ENCODE assay signal across 19 cellular contexts in the genomic region with DNA sequence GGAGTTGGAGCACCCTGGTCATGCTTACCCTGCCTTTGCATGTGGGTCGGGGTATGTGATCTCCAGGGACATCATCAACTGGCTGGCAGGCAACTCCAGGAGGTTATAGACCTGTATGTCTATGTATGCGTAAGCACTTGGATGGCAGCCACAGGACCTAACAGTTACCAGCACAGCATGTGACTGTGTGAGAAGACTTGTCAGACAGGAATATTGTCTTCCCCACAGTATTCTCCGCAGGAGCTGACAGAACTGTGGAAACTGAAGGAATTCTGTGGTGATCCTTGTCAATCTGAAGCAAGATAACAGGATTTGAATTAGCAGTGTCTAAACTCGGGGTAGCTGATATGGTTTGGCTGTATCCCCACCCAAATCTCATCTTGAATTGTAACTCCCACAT. TPM values are rescaled to one million over a fixed set of nuclear protein-coding genes. Genes with fewer than 3 reads are reported as not detected.
DNase-seq lines count a peak whose midpoint lies in the region; TF ChIP-seq lines count a peak whose summit lies in the region.
"Had no signal": no experiment of that assay in that cellular context is flagged by ENCODE, and none has a peak within 500 bp of the region (broad histone marks: within the 10 kb centered on the region; RNA-seq: fewer than 3 reads in every experiment).

No MANE protein-coding gene starts in this region.

- H3K27ac ChIP-seq in HEK293 (ENCODE audit: extremely low read depth, low read depth, low read length), result no peak overlapping the region
- H3K27ac ChIP-seq in VCaP, result peak overlapping the region; percentile 69
- H3K27ac ChIP-seq in endodermal cell (ENCODE audit: low read depth, low read length), result no peak overlapping the region
- no peak overlapping the region for H3K27ac ChIP-seq in mesendoderm (ENCODE audit: low read depth, low read length)
- no peak overlapping the region for H3K27ac ChIP-seq in sigmoid colon
- H3K27ac ChIP-seq: A549 had no signal

- no peak overlapping the region for H3K23ac ChIP-seq in mesendoderm (ENCODE audit: low read length)

- TF ChIP-seq CTCF in HEK293 (tag by site-specific recombination; IDR thresholded peaks at IDR 0.05) (no peak), VCaP (conservative IDR thresholded peaks at IDR 0.05) (no peak), endodermal cell (conservative IDR thresholded peaks at IDR 0.05) (no peak), sigmoid colon (IDR thresholded peaks at IDR 0.05) (no peak)

- H3K9me3 ChIP-seq in HEK293 (ENCODE audit: control insufficient read depth, insufficient read depth, low read depth, low read length), result no peaks in the 10 kb centered on the region
- H3K9me3 ChIP-seq in endodermal cell (ENCODE audit: control insufficient read depth, low read length), result peaks cover 58% of the 10 kb centered on the region
- no peaks in the 10 kb centered on the region for H3K9me3 ChIP-seq in sigmoid colon
- H3K9me3 ChIP-seq: A549 had no signal

- H3K27me3 Mint-ChIP-seq in endodermal cell (ENCODE audit: insufficient read depth), result no peaks in the 10 kb centered on the region

- CTCF ChIA-PET in HEK293 (lab: Yijun Ruan, JAX), result interaction anchor here (0.9 to 1.0 kb wide), 2 partner anchors 27 to 28 kb away, joined by 3 to 6 read pairs; no protein-coding TSS in a partner anchor

- no peak for TF ChIP-seq EP300 in sigmoid colon (IDR thresholded peaks at IDR 0.05)

- H2BK5ac ChIP-seq in mesendoderm (ENCODE audit: low read length), result no peak overlapping the region

- H3K4ac ChIP-seq in mesendoderm (ENCODE audit: low read depth, low read length), result no peak overlapping the region

- no peak overlapping the region for H2AK5ac ChIP-seq in mesendoderm (ENCODE audit: low read length)

- peaks cover 3% of the 10 kb centered on the region for H3K36me3 Mint-ChIP-seq in endodermal cell (ENCODE audit: low read depth)

- H3K4me3 Mint-ChIP-seq in endodermal cell, result no peak overlapping the region

- H3K4me1 Mint-ChIP-seq in endodermal cell, result no peaks in the 10 kb centered on the region

- H3K4me1 ChIP-seq in HEK293 (ENCODE audit: control insufficient read depth, insufficient read depth, low read length) (no peaks in the 10 kb centered on the region), endodermal cell (ENCODE audit: control insufficient read depth, insufficient read depth, low read length) (peaks cover 3% of the 10 kb centered on the region), mesendoderm (ENCODE audit: control insufficient read depth, low read depth, low read length) (no peaks in the 10 kb centered on the region), sigmoid colon (no peaks in the 10 kb centered on the region)
- H3K4me1 ChIP-seq: A549 had no signal

- no peak overlapping the region for H3K27ac Mint-ChIP-seq in endodermal cell

- H3K79me2 ChIP-seq in mesendoderm (ENCODE audit: control insufficient read depth, insufficient read depth, low read length), result no peaks in the 10 kb centered on the region

- no peak overlapping the region for H3K18ac ChIP-seq in mesendoderm (ENCODE audit: low read length)

- no peak overlapping the region for H4K8ac ChIP-seq in mesendoderm (ENCODE audit: low read depth, low read length)

- peak; percentile 56 for DNase-seq in endodermal cell
- peak; percentile 77 for DNase-seq in mesendoderm
- DNase-seq in erythroblast (lab: John Stamatoyannopoulos, UW), result no peak
- no peak for DNase-seq in NCI-H1417 (lab: John Stamatoyannopoulos, UW)
- no peak for DNase-seq in anterior cingulate cortex (lab: John Stamatoyannopoulos, UW)
- DNase-seq in sigmoid colon, result no peak
- DNase-seq: C1 segment of cervical spinal cord; DMS 273 treated with DMSO at 0.1 percent for 48 hours; MM.1S; NCI-H1105; NCI-H1694 treated with DMSO at 0.1 percent for 48 hours; NCI-H345; NCI-H526; NK-92 treated with Interleukin-12 subunit alpha and Interleukin-12 subunit beta, amount 100 ng/mL, for 24 hours; OCI-M1 had no signal

- no peak overlapping the region for H3K9ac ChIP-seq in endodermal cell (ENCODE audit: extremely low read depth, low read length, poor library complexity, severe bottlenecking)
- no peak overlapping the region for H3K9ac ChIP-seq in mesendoderm (ENCODE audit: low read length)

- peaks cover 36% of the 10 kb centered on the region for H3K9me3 Mint-ChIP-seq in endodermal cell

- WGBS in endodermal cell (ENCODE audit: insufficient coverage in 1 of 2, insufficient read length in 1 of 2), 2 experiments, result 74 to 92% methylated on average over 3 to 4 of the region's 4 CpGs
- no CpG with 5 or more reads among the region's 4 CpGs for whole genome bisulfite sequencing in mesendoderm (ENCODE audit: extremely low coverage, insufficient coverage, low lambda C conversion rate)
- 43 to 83% methylated on average over 4 of the region's 4 CpGs for WGBS in sigmoid colon, 2 donors

- H3K4me3 ChIP-seq in HEK293 (ENCODE audit: low read depth, low read length) (no peak overlapping the region), endodermal cell (ENCODE audit: low read length) (peak overlapping the region; percentile 65), mesendoderm (ENCODE audit: low read length) (no peak overlapping the region), sigmoid colon (no peak overlapping the region)
- H3K4me3 ChIP-seq: A549 had no signal

- H3K4me2 ChIP-seq in mesendoderm (ENCODE audit: low read length), result no peak overlapping the region
- H3K4me2 ChIP-seq: A549 had no signal

- no peak overlapping the region for H4K5ac ChIP-seq in mesendoderm (ENCODE audit: low read length)

- no peak overlapping the region for H2BK120ac ChIP-seq in mesendoderm (ENCODE audit: low read depth, low read length)

- TF ChIP-seq POLR2A in erythroblast (IDR thresholded peaks at IDR 0.05; ENCODE audit: low read length), result no peak
- TF ChIP-seq POLR2A in sigmoid colon (IDR thresholded peaks at IDR 0.05), result no peak

- no peak overlapping the region for H3K56ac ChIP-seq in mesendoderm (ENCODE audit: low read length)

- POLR2A ChIA-PET in HEK293 (lab: Yijun Ruan, JAX), result no interaction called here

- no peak overlapping the region for H2BK15ac ChIP-seq in mesendoderm (replicated peaks; ENCODE audit: low read depth)

- H3K36me3 ChIP-seq in HEK293 (ENCODE audit: control insufficient read depth in 2 of 2, insufficient read depth in 1 of 2, low read length in 2 of 2) (no peaks in the 10 kb centered on the region), endodermal cell (ENCODE audit: control insufficient read depth, insufficient read depth, low read length) (peaks cover 4% of the 10 kb centered on the region), mesendoderm (ENCODE audit: control insufficient read depth, insufficient read depth, low read length) (no peaks in the 10 kb centered on the region), sigmoid colon (no peaks in the 10 kb centered on the region)

- H3K27me3 ChIP-seq in endodermal cell (ENCODE audit: control insufficient read depth, insufficient read depth, low read length, poor library complexity, severe bottlenecking) (no peaks in the 10 kb centered on the region), mesendoderm (ENCODE audit: insufficient read depth, low read length, poor library complexity) (no peaks in the 10 kb centered on the region), sigmoid colon (no peaks in the 10 kb centered on the region)

- H3K79me1 ChIP-seq in mesendoderm (ENCODE audit: low read length), result no peaks in the 10 kb centered on the region

- intact Hi-C loops in sigmoid colon (cut with DNase I), result no loop called here

TF ChIP-seq in HEK293, 187 proteins besides CTCF, POLR2A, EP300 and RAD21:
- TF ChIP-seq ZNF266 (tag by site-specific recombination; IDR thresholded peaks at IDR 0.05; ENCODE audit: low read depth) (no peak), ZIC2 (tag by site-specific recombination; IDR thresholded peaks at IDR 0.05) (peak; percentile 31; the same call in 1 of the 2 replicates)

RNA-seq across cellular contexts. Expression of a gene that starts 59.2 kb away (rescaled TPM):
- total RNA-seq in endodermal cell, result not detected
- polyA plus RNA-seq in endodermal cell (2013, experiment 1 of 2), result not detected
- not detected for polyA plus RNA-seq in endodermal cell (2013, experiment 2 of 2)
- polyA plus RNA-seq in mesendoderm (2013, experiment 1 of 2), result not detected
- polyA plus RNA-seq in mesendoderm (2013, experiment 2 of 2), result not detected
- total RNA-seq in sigmoid colon, result not detected
- not detected for polyA plus RNA-seq in sigmoid colon
- total RNA-seq: H4 had no signal
- polyA plus RNA-seq: A549 had no signal

Comparison
In these comparisons a context has a peak if more than half of its experiments do, and no peak if none do; other contexts are left out.
1. DNase-seq: peak in endodermal cell (single experiment) and mesendoderm (single experiment); none in erythroblast (0 of 2), NCI-H1417 (0 of 3), anterior cingulate cortex (0 of 58) and sigmoid colon (single experiment).